Comparison of ENCODE assay signal across 9 cellular contexts in genomic region chr6:108118359-108118724, GRCh38. TPM values are rescaled to one million over a fixed set of nuclear protein-coding genes. Genes with fewer than 3 reads are reported as not detected.
DNase-seq lines count a peak whose midpoint lies in the region; ATAC-seq and TF ChIP-seq lines count a peak whose summit lies in the region.
"Had no signal": no experiment of that assay in that cellular context is flagged by ENCODE, and none has a peak within 500 bp of the region (broad histone marks: within the 10 kb centered on the region; RNA-seq: fewer than 3 reads in every experiment).

No MANE protein-coding gene starts in this region.

- no peak for TF ChIP-seq CTCF in MM.1S (IDR thresholded peaks at IDR 0.05; ENCODE audit: low read length)
- no peak for TF ChIP-seq CTCF in epithelial cell of proximal tubule (conservative IDR thresholded peaks at IDR 0.05; ENCODE audit: low read depth, low read length)
- no peak for TF ChIP-seq CTCF in ovary (IDR thresholded peaks at IDR 0.05)

- H3K27me3 ChIP-seq in MM.1S (replicated peaks; ENCODE audit: insufficient read depth, low read length), result peaks cover 10% of the 10 kb centered on the region; the same call in 1 of the 2 replicates
- H3K27me3 ChIP-seq in ovary, result no peaks in the 10 kb centered on the region

- 1 to 2% (median 1%) methylated on average over 41 to 45 of the region's 45 CpGs for WGBS in ovary, 3 donors

- no peak for TF ChIP-seq EP300 in ovary (IDR thresholded peaks at IDR 0.05)

- no peak for TF ChIP-seq POLR2A in ovary (IDR thresholded peaks at IDR 0.05)

- H3K4me1 ChIP-seq in MM.1S (ENCODE audit: low read length) (no peaks in the 10 kb centered on the region), ovary (ENCODE audit: insufficient read depth) (peaks cover 18% of the 10 kb centered on the region)

- H3K4me3 ChIP-seq in MM.1S (ENCODE audit: low read length) (peak overlapping the region; percentile 86), epithelial cell of proximal tubule (ENCODE audit: low read depth, low read length) (peak overlapping the region; percentile 58), ovary (peak overlapping the region; percentile 47)

- peak overlapping the region; percentile 100; the same call in 1 of the 2 replicates for H2AFZ ChIP-seq in MM.1S (ENCODE audit: low read length)

- DNase-seq in COLO668 (lab: John Stamatoyannopoulos, UW; ENCODE audit: unreplicated experiment) (peak; percentile 9), MM.1S (no peak), epithelial cell of proximal tubule (ENCODE audit: low read depth) (no peak), ovary (no peak), NCI-H510A (lab: John Stamatoyannopoulos, UW) (no peak), NCI-H1694 treated with DMSO at 0.1 percent for 48 hours (lab: John Stamatoyannopoulos, UW) (no peak), A172 (ENCODE audit: low spot score) (no peak)

- H3K27ac ChIP-seq in MM.1S (ENCODE audit: low read length), result no peak overlapping the region
- H3K27ac ChIP-seq in ovary, result no peak overlapping the region

- H3K4me2 ChIP-seq in MM.1S (ENCODE audit: low read depth, low read length), result peak overlapping the region; percentile 98

- ATAC-seq in GM19467 (IDR thresholded peaks at IDR 0.05; ENCODE audit: unreplicated experiment), result no peak

- H3K9me2 ChIP-seq in MM.1S (replicated peaks; ENCODE audit: insufficient read depth, low read length), result no peaks in the 10 kb centered on the region

- H3F3A ChIP-seq in MM.1S (ENCODE audit: insufficient read depth, low read length), result 0 out of 2 replicates have a peak, but pooled peaks cover 3% of the 10 kb centered on the region

- H3K36me3 ChIP-seq in MM.1S (replicated peaks; ENCODE audit: insufficient read depth, low read length) (no peaks in the 10 kb centered on the region), ovary (no peaks in the 10 kb centered on the region)

- intact Hi-C loops in ovary (cut with DNase I), result loop anchor here in 2 of 4 donors (5.0 to 10.0 kb wide), 3 partner anchors 146 to 409 kb away; partner anchors contain the start of gene SNX3 (in 1 of the 2)

- no peaks in the 10 kb centered on the region for H3K79me2 ChIP-seq in MM.1S (ENCODE audit: low read length)

- H3K9ac ChIP-seq in MM.1S (ENCODE audit: low read length), result no peak overlapping the region

- no peaks in the 10 kb centered on the region for H4K20me1 ChIP-seq in MM.1S (ENCODE audit: insufficient read depth, low read length)

- no peaks in the 10 kb centered on the region for H3K9me3 ChIP-seq in MM.1S (replicated peaks; ENCODE audit: insufficient read depth, low read length)
- no peaks in the 10 kb centered on the region for H3K9me3 ChIP-seq in ovary

RNA-seq across cellular contexts. Expression of gene OSTM1, which starts 43.8 kb away (rescaled TPM):
- total RNA-seq in epithelial cell of proximal tubule (15.0 and 19.1 TPM in 2 replicates), ovary (10 to 100 TPM; 17.1 to 55.5 (median 35.2) TPM)
- 10 to 100 TPM; 10.9 to 26.1 TPM for polyA plus RNA-seq in ovary
- 66.4 and 70.3 TPM in 2 replicates for total RNA-seq in A172 (2014; rRNA removed; shearing (Covaris generic))

RNA-seq across cellular contexts. Expression of gene NR2E1, which starts 47.5 kb away (rescaled TPM):
- not detected in 2 replicates for total RNA-seq in epithelial cell of proximal tubule
- not detected for total RNA-seq in ovary
- under 1 TPM in 1 of 2 donors, not detected in 1; 0.02 TPM for polyA plus RNA-seq in ovary
- 0.05 TPM in 1 of 2 replicates, not detected in the other for total RNA-seq in A172 (2014; rRNA removed; shearing (Covaris generic))
- total RNA-seq: lung microvascular endothelial cell had no signal
